ENCODE assay signal across 8 cellular contexts in the genomic region with DNA sequence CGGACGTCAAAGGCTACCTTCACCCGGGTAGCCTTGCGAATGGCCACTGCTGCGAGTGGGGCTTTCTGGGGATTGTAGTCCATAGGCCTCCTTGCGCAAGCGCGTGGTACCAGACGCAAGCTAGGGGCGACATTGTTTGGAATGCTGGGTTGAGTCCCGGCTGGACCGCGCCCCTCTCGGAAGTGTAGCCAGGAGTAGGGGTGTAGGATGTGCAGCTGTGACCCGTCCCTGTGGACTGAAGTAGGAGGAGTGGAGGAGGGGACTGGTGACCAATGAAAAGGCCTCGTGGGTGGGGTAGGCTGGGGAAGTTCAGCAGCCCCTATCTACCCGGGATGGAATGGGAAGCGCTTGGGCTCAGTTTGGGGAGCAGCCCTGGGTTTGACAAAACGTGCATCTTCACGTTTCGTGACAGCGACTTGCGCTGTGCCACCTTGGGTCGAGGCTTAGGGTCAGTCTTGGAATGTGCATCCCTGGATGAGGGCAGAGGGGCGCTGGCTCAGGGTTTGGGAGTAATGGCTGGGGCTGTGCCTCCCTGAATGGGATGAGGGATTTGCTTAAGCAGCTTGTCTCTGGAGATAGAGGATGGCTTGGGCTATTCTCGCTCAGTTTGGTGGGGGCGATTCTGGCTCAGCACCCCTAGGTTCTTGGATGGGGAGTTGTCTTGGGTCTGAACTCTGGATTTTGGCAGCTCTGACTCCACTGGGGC.
DNase-seq lines count a peak whose midpoint lies in the region; TF ChIP-seq lines count a peak whose summit lies in the region.
"Not testable (repeated sequence)": the region's sequence is repeated elsewhere in the genome, so short reads cannot be mapped to it uniquely, and the experiment has no call there.

No MANE protein-coding gene starts in this region.

- H3K4me1 Mint-ChIP-seq in CD14-positive monocyte, result peaks cover 10% of the 10 kb centered on the region

- H3K27me3 ChIP-seq in WERI-Rb-1 (ENCODE audit: insufficient read depth, low read depth, severe bottlenecking); colonic mucosa: not testable (repeated sequence)

- not testable (repeated sequence) for H3K27ac ChIP-seq in WERI-Rb-1, colonic mucosa

- H3K4me1 ChIP-seq in colonic mucosa, result not testable (repeated sequence)

- intact Hi-C loops in CD14-positive monocyte (cut with micrococcal nuclease); colonic mucosa (cut with DNase I): not testable (repeated sequence)

- H3K9me3 Mint-ChIP-seq in CD14-positive monocyte, result not testable (repeated sequence)

- H3K9me3 ChIP-seq in WERI-Rb-1 (ENCODE audit: severe bottlenecking); colonic mucosa: not testable (repeated sequence)

- not testable (repeated sequence) for TF ChIP-seq CTCF in CD14-positive monocyte (IDR thresholded peaks at IDR 0.05); WERI-Rb-1 (IDR thresholded peaks at IDR 0.05; ENCODE audit: low read depth, low read length); colonic mucosa (IDR thresholded peaks at IDR 0.05)

- H3K27me3 Mint-ChIP-seq in CD14-positive monocyte (ENCODE audit: low read depth in 3 of 3), result not testable (repeated sequence)

- not testable (repeated sequence) for H3K27ac Mint-ChIP-seq in CD14-positive monocyte

- DNase-seq in CD14-positive monocyte (ENCODE audit: low spot score), result not testable (repeated sequence)
- DNase-seq in HK-2 (ENCODE audit: unreplicated experiment) (peak; percentile 22), WERI-Rb-1 (peak; percentile 80), colonic mucosa (peak; percentile 66), glomerular visceral epithelial cell (ENCODE audit: extremely low spot score) (peak; percentile 15), kidney tubule cell (ENCODE audit: low spot score) (peak; percentile 57), occipital lobe (lab: John Stamatoyannopoulos, UW) (peak; percentile 82), stromal cell of bone marrow (ENCODE audit: low read depth) (peak; percentile 47)

- not testable (repeated sequence) for H3K9ac ChIP-seq in colonic mucosa (ENCODE audit: low read depth in 2 of 2, low read length in 2 of 2)

- H3K36me3 Mint-ChIP-seq in CD14-positive monocyte, result not testable (repeated sequence)

- not testable (repeated sequence) for H3K36me3 ChIP-seq in WERI-Rb-1, colonic mucosa

- H3K4me3 Mint-ChIP-seq in CD14-positive monocyte, result peak overlapping the region; percentile 45 to 76

- H3K4me3 ChIP-seq in WERI-Rb-1 (ENCODE audit: low read depth, low read length), result peak overlapping the region; percentile 38
- H3K4me3 ChIP-seq in colonic mucosa, result not testable (repeated sequence)
